ENCODE assay signal across 2 cellular contexts in genomic region chr13:109816112-109816978, GRCh38.
A peak's percentile ranks its signal among the peaks of the same experiment; 100 is the strongest.
TF ChIP-seq lines count a peak whose summit lies in the region.

No MANE protein-coding gene starts in this region.

TF ChIP-seq in WTC11, 78 proteins besides CTCF, POLR2A, EP300 and RAD21:
- TF ChIP-seq USF1 (CRISPR knock-in tag; IDR thresholded peaks at IDR 0.05) (0 out of 2 replicates have a peak, but pooled peaks have one; percentile 36), NFE2L1 (CRISPR knock-in tag; IDR thresholded peaks at IDR 0.05) (no peak), USF2 (CRISPR knock-in tag; IDR thresholded peaks at IDR 0.05) (peak; percentile 64)

TF ChIP-seq in HepG2, 621 proteins besides CTCF, POLR2A, EP300 and RAD21 (continued from another document):
- TF ChIP-seq ZNF543 (CRISPR knock-in tag; IDR thresholded peaks at IDR 0.05) (no peak), ZNF780A (CRISPR knock-in tag; IDR thresholded peaks at IDR 0.05) (no peak), SSRP1 (CRISPR knock-in tag; IDR thresholded peaks at IDR 0.05) (no peak), MED13 (CRISPR knock-in tag; IDR thresholded peaks at IDR 0.05) (no peak), RARA (CRISPR knock-in tag; IDR thresholded peaks at IDR 0.05) (0 out of 2 replicates have a peak, but pooled peaks have one; percentile 7), FOXA3 (CRISPR knock-in tag; IDR thresholded peaks at IDR 0.05) (peak; percentile 62; the same call in 1 of the 2 replicates), ZFYVE20 (CRISPR knock-in tag; IDR thresholded peaks at IDR 0.05; ENCODE audit: borderline replicate concordance, low read depth) (no peak), RFX5 (IDR thresholded peaks at IDR 0.05; ENCODE audit: low read depth, low read length) (peak; percentile 90)
